13 cellular contexts compared by ENCODE assay signal in genomic region chr6:125231574-125232343, GRCh38.
"Had no signal": no experiment of that assay in that cellular context is flagged by ENCODE, and none has a peak within 500 bp of the region (broad histone marks: within the 10 kb centered on the region; RNA-seq: fewer than 3 reads in every experiment).

No MANE protein-coding gene starts in this region.

- H3K4me3 ChIP-seq: skin epidermis, transverse colon, vagina had no signal

- H3K4me3 Mint-ChIP-seq: effector memory CD8-positive, alpha-beta T cell; neural crest cell; stimulated activated naive CD8-positive, alpha-beta T cell treated with anti-CD3 and anti-CD28 coated beads, Interleukin-15, Interleukin-2, amounts not matched to agents 100 ng/mL and 50 ng/mL, for 24 hours had no signal

- H3K27ac Mint-ChIP-seq: activated naive CD4-positive, alpha-beta T cell treated with anti-CD3 and anti-CD28 coated beads, Interleukin-2, amount 50 U/mL, for 72 hours; effector memory CD8-positive, alpha-beta T cell; stimulated activated naive CD8-positive, alpha-beta T cell treated with anti-CD3 and anti-CD28 coated beads, Interleukin-15, Interleukin-2, amounts not matched to agents 100 ng/mL and 50 ng/mL, for 24 hours had no signal

- H3K9me3 Mint-ChIP-seq: activated naive CD4-positive, alpha-beta T cell treated with anti-CD3 and anti-CD28 coated beads, Interleukin-2, amount 50 U/mL, for 72 hours; effector memory CD8-positive, alpha-beta T cell; neural crest cell; stimulated activated naive CD8-positive, alpha-beta T cell treated with anti-CD3 and anti-CD28 coated beads, Interleukin-15, Interleukin-2, amounts not matched to agents 100 ng/mL and 50 ng/mL, for 24 hours had no signal

- H3K36me3 Mint-ChIP-seq: activated naive CD4-positive, alpha-beta T cell treated with anti-CD3 and anti-CD28 coated beads, Interleukin-2, amount 50 U/mL, for 72 hours had no signal

- DNase-seq: activated CD4-positive, alpha-beta T cell treated with anti-CD3 and anti-CD28 coated beads, Interleukin-2, amount 50 U/mL, for 4 hours; activated gamma-delta T cell; amygdala; effector memory CD8-positive, alpha-beta T cell; hippocampal formation; kidney had no signal

- ATAC-seq: activated naive CD4-positive, alpha-beta T cell treated with anti-CD3 and anti-CD28 coated beads, Interleukin-2, amount 50 U/mL, for 72 hours; effector memory CD8-positive, alpha-beta T cell; left lobe of liver had no signal
